In genomic region chrX:31445542-31445941, GRCh38 we compare ENCODE assay signal across 29 cellular contexts.
"Had no signal": no experiment of that assay in that cellular context is flagged by ENCODE, and none has a peak within 500 bp of the region (broad histone marks: within the 10 kb centered on the region; RNA-seq: fewer than 3 reads in every experiment).

No MANE protein-coding gene starts in this region.

- H3K4me3 ChIP-seq: ascending aorta, cardiac muscle cell, MG63 had no signal

- H3K27ac ChIP-seq: ascending aorta, brain microvascular endothelial cell, cardiac muscle cell, KMS-11 had no signal

- H3K9ac ChIP-seq: KMS-11, SK-N-SH had no signal

- H3K4me2 ChIP-seq: KMS-11, SK-N-SH had no signal

- H3K9me3 ChIP-seq: ascending aorta, MG63, SK-N-SH had no signal

- H3K36me3 ChIP-seq: ascending aorta, brain microvascular endothelial cell, cardiac muscle cell, MG63 had no signal

- H3K27me3 ChIP-seq: ascending aorta, brain microvascular endothelial cell, cardiac muscle cell, MG63 had no signal

- DNase-seq: activated CD4-positive, alpha-beta T cell treated with anti-CD3 and anti-CD28 coated beads for 48 hours; activated CD4-positive, alpha-beta T cell treated with anti-CD3 and anti-CD28 coated beads, Interleukin-2, amount 50 U/mL, for 4 hours; activated CD4-positive, CD25-positive, alpha-beta regulatory T cell treated with anti-CD3 and anti-CD28 coated beads, Interleukin-2, amount 50 U/mL, for 72 hours; activated CD8-positive, alpha-beta memory T cell treated with anti-CD3 and anti-CD28 coated beads, Interleukin-2, amount 50 U/mL, for 48 hours; activated CD8-positive, alpha-beta T cell treated with anti-CD3 and anti-CD28 coated beads, Interleukin-2, amount 10 ng/mL, durations not matched to agents 7 days and 5 days; activated effector memory CD4-positive, alpha-beta T cell treated with Interleukin-2 at 50 U/mL for 16 hours; activated naive CD4-positive, alpha-beta T cell; activated naive CD8-positive, alpha-beta T cell treated with anti-CD3 and anti-CD28 coated beads, Interleukin-2, amount 50 U/mL, for 24 hours; activated T-cell treated with anti-CD3 and anti-CD28 coated beads, Interleukin-2, amount 50 U/mL, for 24 hours; amniotic stem cell; brain microvascular endothelial cell; MG63; NCI-H1105 treated with DMSO at 0.1 percent for 48 hours; NCI-H1436 treated with DMSO at 0.1 percent for 48 hours; NCI-H187; NCI-H2081 treated with DMSO at 0.1 percent for 48 hours; NCI-H2171 treated with DMSO at 0.1 percent for 48 hours; NCI-H226; NCI-H510A; NCI-H526 treated with DMSO at 0.1 percent for 48 hours; NCI-H82; OCI-M1; RPMI8226; SK-N-SH had no signal

- H3K4me1 ChIP-seq: ascending aorta had no signal

- ATAC-seq: activated CD8-positive, alpha-beta T cell treated with anti-CD3 and anti-CD28 coated beads, Interleukin-2, amount 10 ng/mL, durations not matched to agents 7 days and 5 days; activated naive CD8-positive, alpha-beta T cell treated with anti-CD3 and anti-CD28 coated beads, Interleukin-2, amount 50 U/mL, for 24 hours; Panc1; Right ventricle myocardium inferior had no signal
